ENCODE assay signal across 1 cellular context in the genomic region with DNA sequence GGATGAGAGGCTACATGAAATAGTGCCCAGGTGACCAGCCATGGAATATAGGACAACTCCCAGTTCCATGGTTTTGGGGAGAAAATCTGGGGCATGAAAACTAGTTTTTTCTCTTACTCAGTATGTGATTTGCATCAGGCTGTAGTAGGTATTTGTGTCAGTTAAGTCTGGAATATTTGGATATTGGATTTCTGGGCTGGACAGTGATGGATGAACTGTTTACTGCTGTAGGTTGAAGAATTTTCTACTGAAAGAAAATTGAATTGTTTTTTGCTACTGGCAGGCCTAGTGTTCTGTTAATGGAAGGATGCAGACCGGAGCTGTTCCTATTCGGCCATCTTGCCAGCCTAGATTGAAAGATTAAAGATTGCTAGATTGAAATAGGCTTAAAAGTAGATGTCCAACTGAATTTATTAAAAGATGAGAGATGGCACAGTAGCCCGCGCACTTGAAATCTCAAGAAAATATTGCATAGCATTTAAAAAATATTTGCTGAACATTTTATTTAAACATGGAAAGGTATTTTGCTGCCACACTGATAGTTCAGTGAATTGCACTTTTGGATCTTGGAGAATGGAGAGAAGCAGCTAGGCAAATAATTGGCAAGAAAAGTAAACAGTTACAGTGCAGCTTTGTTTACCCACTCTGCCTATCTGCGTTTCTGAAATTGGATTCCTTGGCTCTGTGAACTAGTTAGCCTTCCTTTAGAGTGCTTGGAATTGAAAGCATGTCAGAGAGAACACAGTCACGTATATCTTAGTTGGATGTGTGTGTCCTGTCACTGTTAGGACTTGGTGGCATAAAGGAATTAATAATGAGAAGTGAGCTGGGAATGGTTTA.
A peak's percentile ranks its signal among the peaks of the same experiment; 100 is the strongest.
TF ChIP-seq lines count a peak whose summit lies in the region.

No MANE protein-coding gene starts in this region.

TF ChIP-seq in HepG2, 621 proteins besides CTCF, POLR2A, EP300 and RAD21 (continued from another document):
- TF ChIP-seq, protein P1, sequence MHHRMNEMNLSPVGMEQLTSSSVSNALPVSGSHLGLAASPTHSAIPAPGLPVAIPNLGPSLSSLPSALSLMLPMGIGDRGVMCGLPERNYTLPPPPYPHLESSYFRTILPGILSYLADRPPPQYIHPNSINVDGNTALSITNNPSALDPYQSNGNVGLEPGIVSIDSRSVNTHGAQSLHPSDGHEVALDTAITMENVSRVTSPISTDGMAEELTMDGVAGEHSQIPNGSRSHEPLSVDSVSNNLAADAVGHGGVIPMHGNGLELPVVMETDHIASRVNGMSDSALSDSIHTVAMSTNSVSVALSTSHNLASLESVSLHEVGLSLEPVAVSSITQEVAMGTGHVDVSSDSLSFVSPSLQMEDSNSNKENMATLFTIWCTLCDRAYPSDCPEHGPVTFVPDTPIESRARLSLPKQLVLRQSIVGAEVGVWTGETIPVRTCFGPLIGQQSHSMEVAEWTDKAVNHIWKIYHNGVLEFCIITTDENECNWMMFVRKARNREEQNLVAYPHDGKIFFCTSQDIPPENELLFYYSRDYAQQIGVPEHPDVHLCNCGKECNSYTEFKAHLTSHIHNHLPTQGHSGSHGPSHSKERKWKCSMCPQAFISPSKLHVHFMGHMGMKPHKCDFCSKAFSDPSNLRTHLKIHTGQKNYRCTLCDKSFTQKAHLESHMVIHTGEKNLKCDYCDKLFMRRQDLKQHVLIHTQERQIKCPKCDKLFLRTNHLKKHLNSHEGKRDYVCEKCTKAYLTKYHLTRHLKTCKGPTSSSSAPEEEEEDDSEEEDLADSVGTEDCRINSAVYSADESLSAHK (CRISPR knock-in tag; IDR thresholded peaks at IDR 0.05; ENCODE audit: borderline replicate concordance): no peak
- TF ChIP-seq NFIB (CRISPR knock-in tag; IDR thresholded peaks at IDR 0.05; ENCODE audit: borderline replicate concordance) (no peak), ZNF615 (CRISPR knock-in tag; IDR thresholded peaks at IDR 0.05; ENCODE audit: borderline replicate concordance) (no peak; the same call in 1 of the 2 replicates), SALL1 (CRISPR knock-in tag; IDR thresholded peaks at IDR 0.05) (peak; percentile 90; the same call in 1 of the 2 replicates), ZNF598 (CRISPR knock-in tag; IDR thresholded peaks at IDR 0.05; ENCODE audit: borderline replicate concordance) (no peak)
- TF ChIP-seq, protein P2, sequence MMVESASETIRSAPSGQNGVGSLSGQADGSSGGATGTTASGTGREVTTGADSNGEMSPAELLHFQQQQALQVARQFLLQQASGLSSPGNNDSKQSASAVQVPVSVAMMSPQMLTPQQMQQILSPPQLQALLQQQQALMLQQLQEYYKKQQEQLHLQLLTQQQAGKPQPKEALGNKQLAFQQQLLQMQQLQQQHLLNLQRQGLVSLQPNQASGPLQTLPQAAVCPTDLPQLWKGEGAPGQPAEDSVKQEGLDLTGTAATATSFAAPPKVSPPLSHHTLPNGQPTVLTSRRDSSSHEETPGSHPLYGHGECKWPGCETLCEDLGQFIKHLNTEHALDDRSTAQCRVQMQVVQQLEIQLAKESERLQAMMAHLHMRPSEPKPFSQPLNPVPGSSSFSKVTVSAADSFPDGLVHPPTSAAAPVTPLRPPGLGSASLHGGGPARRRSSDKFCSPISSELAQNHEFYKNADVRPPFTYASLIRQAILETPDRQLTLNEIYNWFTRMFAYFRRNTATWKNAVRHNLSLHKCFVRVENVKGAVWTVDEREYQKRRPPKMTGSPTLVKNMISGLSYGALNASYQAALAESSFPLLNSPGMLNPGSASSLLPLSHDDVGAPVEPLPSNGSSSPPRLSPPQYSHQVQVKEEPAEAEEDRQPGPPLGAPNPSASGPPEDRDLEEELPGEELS (CRISPR knock-in tag; IDR thresholded peaks at IDR 0.05): peak; percentile 99
- TF ChIP-seq, protein P3, sequence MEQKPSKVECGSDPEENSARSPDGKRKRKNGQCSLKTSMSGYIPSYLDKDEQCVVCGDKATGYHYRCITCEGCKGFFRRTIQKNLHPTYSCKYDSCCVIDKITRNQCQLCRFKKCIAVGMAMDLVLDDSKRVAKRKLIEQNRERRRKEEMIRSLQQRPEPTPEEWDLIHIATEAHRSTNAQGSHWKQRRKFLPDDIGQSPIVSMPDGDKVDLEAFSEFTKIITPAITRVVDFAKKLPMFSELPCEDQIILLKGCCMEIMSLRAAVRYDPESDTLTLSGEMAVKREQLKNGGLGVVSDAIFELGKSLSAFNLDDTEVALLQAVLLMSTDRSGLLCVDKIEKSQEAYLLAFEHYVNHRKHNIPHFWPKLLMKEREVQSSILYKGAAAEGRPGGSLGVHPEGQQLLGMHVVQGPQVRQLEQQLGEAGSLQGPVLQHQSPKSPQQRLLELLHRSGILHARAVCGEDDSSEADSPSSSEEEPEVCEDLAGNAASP (CRISPR knock-in tag; IDR thresholded peaks at IDR 0.05; ENCODE audit: borderline replicate concordance): peak; percentile 84
- TF ChIP-seq, protein P4, sequence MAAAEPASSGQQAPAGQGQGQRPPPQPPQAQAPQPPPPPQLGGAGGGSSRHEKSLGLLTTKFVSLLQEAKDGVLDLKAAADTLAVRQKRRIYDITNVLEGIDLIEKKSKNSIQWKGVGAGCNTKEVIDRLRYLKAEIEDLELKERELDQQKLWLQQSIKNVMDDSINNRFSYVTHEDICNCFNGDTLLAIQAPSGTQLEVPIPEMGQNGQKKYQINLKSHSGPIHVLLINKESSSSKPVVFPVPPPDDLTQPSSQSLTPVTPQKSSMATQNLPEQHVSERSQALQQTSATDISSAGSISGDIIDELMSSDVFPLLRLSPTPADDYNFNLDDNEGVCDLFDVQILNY (CRISPR knock-in tag; conservative IDR thresholded peaks at IDR 0.05): no peak
